21 cellular contexts compared by ENCODE assay signal in the genomic region with DNA sequence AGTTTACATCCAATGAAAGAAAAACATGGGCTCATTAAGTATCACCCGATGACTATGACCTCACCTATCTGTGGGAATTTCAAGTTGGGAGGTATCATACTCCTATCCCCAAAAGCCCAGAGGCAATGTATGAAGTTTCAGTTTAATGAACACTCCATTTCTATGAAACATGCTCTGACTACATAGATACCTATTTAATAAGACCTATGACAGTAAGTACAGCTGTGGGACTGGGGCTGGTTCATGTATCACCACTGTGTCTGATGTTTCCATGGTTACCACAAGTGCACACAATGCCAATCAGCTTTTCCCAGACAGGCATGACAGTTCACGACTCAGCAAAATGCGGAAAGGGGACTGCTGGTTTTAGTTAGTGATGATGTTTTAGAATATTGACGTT.
DNase-seq lines count a peak whose midpoint lies in the region; ATAC-seq, FAIRE-seq and TF ChIP-seq lines count a peak whose summit lies in the region.
"Had no signal": no experiment of that assay in that cellular context is flagged by ENCODE, and none has a peak within 500 bp of the region (broad histone marks: within the 10 kb centered on the region; RNA-seq: fewer than 3 reads in every experiment).

No MANE protein-coding gene starts in this region.

- peaks cover 10% of the 10 kb centered on the region for H3K9me3 Mint-ChIP-seq in glutamatergic neuron (ENCODE audit: unreplicated experiment)
- H3K9me3 Mint-ChIP-seq: activated T-cell treated with anti-CD3 and anti-CD28 coated beads, Interleukin-2, amount 50 U/mL, for 24 hours; nephron; stimulated activated effector memory CD8-positive, alpha-beta T cell treated with anti-CD3 and anti-CD28 coated beads, Interleukin-12 subunit alpha, Interleukin-12 subunit beta, amount 100 ng/mL, for 72 hours; T-cell had no signal

- POLR2A ChIA-PET in A549 (lab: Yijun Ruan, JAX), result no interaction called here

- peak overlapping the region; percentile 83 for H3K27ac Mint-ChIP-seq in glutamatergic neuron (ENCODE audit: unreplicated experiment)
- H3K27ac Mint-ChIP-seq: activated T-cell treated with anti-CD3 and anti-CD28 coated beads, Interleukin-2, amount 50 U/mL, for 24 hours; stimulated activated effector memory CD8-positive, alpha-beta T cell treated with anti-CD3 and anti-CD28 coated beads, Interleukin-12 subunit alpha, Interleukin-12 subunit beta, amount 100 ng/mL, for 72 hours; T-cell had no signal

- no peak overlapping the region for H3K27ac ChIP-seq in A549
- H3K27ac ChIP-seq: upper lobe of right lung had no signal

- no peak for FAIRE-seq in A549 (lab: Jason Lieb, UNC)
- FAIRE-seq: GM12878, keratinocyte had no signal

- H3K36me3 Mint-ChIP-seq in glutamatergic neuron (ENCODE audit: unreplicated experiment), result peaks cover 14% of the 10 kb centered on the region
- H3K36me3 Mint-ChIP-seq: T-cell had no signal

- no peak overlapping the region for H3K4me3 Mint-ChIP-seq in glutamatergic neuron (ENCODE audit: unreplicated experiment)
- H3K4me3 Mint-ChIP-seq: activated T-cell treated with anti-CD3 and anti-CD28 coated beads, Interleukin-2, amount 50 U/mL, for 24 hours; nephron; stimulated activated effector memory CD8-positive, alpha-beta T cell treated with anti-CD3 and anti-CD28 coated beads, Interleukin-12 subunit alpha, Interleukin-12 subunit beta, amount 100 ng/mL, for 72 hours; T-cell had no signal

- no peak overlapping the region for H3K4me2 ChIP-seq in A549

- TF ChIP-seq EP300 in A549 (IDR thresholded peaks at IDR 0.05), result no peak

- no peaks in the 10 kb centered on the region for H3K4me1 ChIP-seq in A549
- H3K4me1 ChIP-seq: upper lobe of right lung had no signal

- H3K4me1 Mint-ChIP-seq in glutamatergic neuron (ENCODE audit: low read depth, unreplicated experiment), result peaks cover 35% of the 10 kb centered on the region

- DNase-seq in A549 (ENCODE audit: low read depth in 1 of 2, low spot score in 1 of 2), result peak in 1 of 2 experiments; percentile 38
- DNase-seq in HT1080 (ENCODE audit: low read depth), result peak; percentile 50
- DNase-seq in RPMI7951 (ENCODE audit: low read depth), result peak; percentile 65
- DNase-seq in glutamatergic neuron, result no peak
- no peak for DNase-seq in NOMO-1 treated with dmso at 0.1 percent for 144 hours (lab: John Stamatoyannopoulos, UW; ENCODE audit: unreplicated experiment)
- no peak for DNase-seq in NCI-H1930 (lab: John Stamatoyannopoulos, UW)
- DNase-seq in NCI-H146 (lab: John Stamatoyannopoulos, UW), result no peak
- no peak for DNase-seq in H4 (ENCODE audit: low spot score)
- DNase-seq: activated CD4-positive, alpha-beta T cell treated with anti-CD3 and anti-CD28 coated beads for 1 hour; activated T-cell treated with anti-CD3 and anti-CD28 coated beads, Interleukin-2, amount 50 U/mL, for 24 hours; amniotic stem cell; foreskin fibroblast; NCI-H2081; right cardiac atrium; stimulated activated CD4-positive, alpha-beta T cell treated with anti-CD3 and anti-CD28 coated beads, Interleukin-4, amount 100 ng/mL, for 24 hours; T-cell; upper lobe of right lung had no signal

- H3K9me3 ChIP-seq in A549, result no peaks in the 10 kb centered on the region
- H3K9me3 ChIP-seq: upper lobe of right lung had no signal

- no peak for ATAC-seq in A549
- ATAC-seq: GM12878; stimulated activated effector memory CD8-positive, alpha-beta T cell treated with anti-CD3 and anti-CD28 coated beads, Interleukin-12 subunit alpha, Interleukin-12 subunit beta, amount 100 ng/mL, for 72 hours; T-cell; upper lobe of right lung had no signal

- CTCF ChIA-PET in A549 (lab: Yijun Ruan, JAX), result no interaction called here

- no peak for TF ChIP-seq RAD21 in A549 (conservative IDR thresholded peaks at IDR 0.05 in 1 of 2, IDR thresholded peaks at IDR 0.05 in 1 of 2)

- peaks cover 7% of the 10 kb centered on the region for H3K27me3 Mint-ChIP-seq in glutamatergic neuron (ENCODE audit: unreplicated experiment)
- H3K27me3 Mint-ChIP-seq: activated T-cell treated with anti-CD3 and anti-CD28 coated beads, Interleukin-2, amount 50 U/mL, for 24 hours; T-cell had no signal

- 77% methylated on average over 4 of the region's 4 CpGs for WGBS in A549 (ENCODE audit: missing lambda C conversion rate)

- no peak for TF ChIP-seq POLR2A in A549 (IDR thresholded peaks at IDR 0.05; ENCODE audit: low read length)

- H3K4me3 ChIP-seq in A549, result no peak overlapping the region
- H3K4me3 ChIP-seq: GM12878, upper lobe of right lung had no signal

- TF ChIP-seq CTCF in A549 (IDR thresholded peaks at IDR 0.05) (no peak), glutamatergic neuron (IDR thresholded peaks at IDR 0.05; ENCODE audit: partially characterized antibody, unreplicated experiment) (no peak)

TF ChIP-seq in A549, 52 proteins besides CTCF, POLR2A, EP300 and RAD21:
- TF ChIP-seq FOSL2 (IDR thresholded peaks at IDR 0.05) (no peak), FOSL2 (CRISPR knock-in tag; IDR thresholded peaks at IDR 0.05) (no peak), TP53 (CRISPR knock-in tag; IDR thresholded peaks at IDR 0.05) (no peak), HEYL (CRISPR knock-in tag; IDR thresholded peaks at IDR 0.05) (no peak), KDM1A (IDR thresholded peaks at IDR 0.05; ENCODE audit: low read depth) (no peak), CBX8 (IDR thresholded peaks at IDR 0.05) (no peak), GATA3 (IDR thresholded peaks at IDR 0.05; ENCODE audit: borderline replicate concordance) (no peak), MAFK (IDR thresholded peaks at IDR 0.05; ENCODE audit: partially characterized antibody) (peak; percentile 94)

Comparison
In these comparisons a context has a peak if more than half of its experiments do, and no peak if none do; other contexts are left out.
1. DNase-seq: peak in HT1080 (single experiment) and RPMI7951 (single experiment); none in glutamatergic neuron (single experiment), NOMO-1 treated with dmso at 0.1 percent for 144 hours (single experiment), NCI-H1930 (0 of 2), NCI-H146 (single experiment) and H4 (single experiment).